ENCODE assay signal across 8 cellular contexts in the genomic region with DNA sequence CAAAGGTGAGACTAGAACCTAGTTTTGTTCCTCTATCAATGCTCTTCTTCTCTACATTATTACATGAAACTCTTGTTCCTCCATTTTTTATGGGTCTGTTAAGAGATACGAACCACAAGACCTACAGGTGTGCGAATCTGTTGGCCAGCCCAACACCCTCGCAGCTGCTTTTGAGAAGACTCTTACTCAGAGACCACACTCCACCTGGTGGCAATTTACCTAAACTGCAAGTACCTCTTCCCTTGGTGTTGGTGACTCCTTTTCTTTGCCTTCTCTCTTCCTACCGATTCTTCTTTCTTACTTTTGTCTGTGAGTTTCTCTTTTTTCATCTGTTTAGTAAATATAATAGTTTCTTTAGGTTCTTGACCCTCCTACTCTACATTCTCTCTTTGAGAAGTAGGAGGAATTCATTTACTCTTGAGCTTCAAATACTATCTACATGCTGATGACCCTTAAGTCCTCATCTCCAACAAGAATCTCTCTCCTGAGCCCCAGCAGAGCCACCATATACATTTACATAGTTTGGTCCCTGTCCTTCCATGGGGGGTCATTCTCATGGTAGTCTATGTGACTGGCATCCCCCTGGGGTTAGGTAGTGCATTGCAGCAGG.
A peak's percentile ranks its signal among the peaks of the same experiment; 100 is the strongest.
DNase-seq lines count a peak whose midpoint lies in the region; ATAC-seq and TF ChIP-seq lines count a peak whose summit lies in the region.

No MANE protein-coding gene starts in this region.

- no peak overlapping the region for H3K4me3 ChIP-seq in prostate gland

- TF ChIP-seq POLR2A in prostate gland (IDR thresholded peaks at IDR 0.05) = no peak

- H3K4me1 Mint-ChIP-seq in activated T-helper 2 cell treated with anti-CD3 and anti-CD28 coated beads, Interferon-gamma antibody, Interleukin-2, Interleukin-4, amounts not matched to agents 10 μg/mL and 5 μg/mL and 100 μg/mL, durations not matched to agents 14 hours and 24 hours and 36 hours (ENCODE audit: low read depth) = no peaks in the 10 kb centered on the region

- DNase-seq in ELR (ENCODE audit: low read depth) (peak; percentile 32), RKO (ENCODE audit: low spot score) (peak; percentile 64), globus pallidus (ENCODE audit: low spot score) (peak; percentile 54), prostate gland (ENCODE audit: low spot score) (peak; percentile 76), OCI-M2 (lab: John Stamatoyannopoulos, UW; ENCODE audit: unreplicated experiment) (no peak)
- DNase-seq in activated T-helper 2 cell treated with anti-CD3 and anti-CD28 coated beads, Interferon-gamma antibody, Interleukin-2, Interleukin-4, amounts not matched to agents 10 μg/mL and 5 μg/mL and 100 μg/mL, durations not matched to agents 14 hours and 24 hours and 36 hours (ENCODE audit: low spot score) = peak; percentile 28

- no peak overlapping the region for H3K27ac ChIP-seq in prostate gland

- H3K27me3 Mint-ChIP-seq in activated T-helper 2 cell treated with anti-CD3 and anti-CD28 coated beads, Interferon-gamma antibody, Interleukin-2, Interleukin-4, amounts not matched to agents 10 μg/mL and 5 μg/mL and 100 μg/mL, durations not matched to agents 14 hours and 24 hours and 36 hours (ENCODE audit: low read depth) = peaks cover 16% of the 10 kb centered on the region

- no peak overlapping the region for H3K27ac Mint-ChIP-seq in activated T-helper 2 cell treated with anti-CD3 and anti-CD28 coated beads, Interferon-gamma antibody, Interleukin-2, Interleukin-4, amounts not matched to agents 10 μg/mL and 5 μg/mL and 100 μg/mL, durations not matched to agents 14 hours and 24 hours and 36 hours

- no peaks in the 10 kb centered on the region for H3K9me3 ChIP-seq in prostate gland

- no peaks in the 10 kb centered on the region for H3K9me3 Mint-ChIP-seq in activated T-helper 2 cell treated with anti-CD3 and anti-CD28 coated beads, Interferon-gamma antibody, Interleukin-2, Interleukin-4, amounts not matched to agents 10 μg/mL and 5 μg/mL and 100 μg/mL, durations not matched to agents 14 hours and 24 hours and 36 hours

- no peaks in the 10 kb centered on the region for H3K36me3 ChIP-seq in prostate gland

- no peaks in the 10 kb centered on the region for H3K4me1 ChIP-seq in prostate gland (replicated peaks)

- H3K36me3 Mint-ChIP-seq in activated T-helper 2 cell treated with anti-CD3 and anti-CD28 coated beads, Interferon-gamma antibody, Interleukin-2, Interleukin-4, amounts not matched to agents 10 μg/mL and 5 μg/mL and 100 μg/mL, durations not matched to agents 14 hours and 24 hours and 36 hours (ENCODE audit: low read depth) = no peaks in the 10 kb centered on the region

- WGBS in prostate gland = 17% methylated on average over 4 of the region's 4 CpGs

- TF ChIP-seq RAD21 in Ishikawa (IDR thresholded peaks at IDR 0.05; ENCODE audit: low read depth) = peak; percentile 93

- intact Hi-C loops in activated T-helper 2 cell treated with anti-CD3 and anti-CD28 coated beads, Interferon-gamma antibody, Interleukin-2, Interleukin-4, amounts not matched to agents 10 μg/mL and 5 μg/mL and 100 μg/mL, durations not matched to agents 14 hours and 24 hours and 36 hours (cut with micrococcal nuclease) = loop anchor here (1.0 to 5.0 kb wide), 3 partner anchors 265 to 394 kb away; no protein-coding TSS in a partner anchor
- intact Hi-C loops in prostate gland (cut with DNase I) = loop anchor here (5.0 kb wide), 2 partner anchors 280 to 395 kb away; no protein-coding TSS in a partner anchor

- ATAC-seq in GM21619 (IDR thresholded peaks at IDR 0.05; ENCODE audit: unreplicated experiment) = peak; percentile 85

- H3K4me3 Mint-ChIP-seq in activated T-helper 2 cell treated with anti-CD3 and anti-CD28 coated beads, Interferon-gamma antibody, Interleukin-2, Interleukin-4, amounts not matched to agents 10 μg/mL and 5 μg/mL and 100 μg/mL, durations not matched to agents 14 hours and 24 hours and 36 hours (ENCODE audit: low read depth) = no peak overlapping the region

- no peak for TF ChIP-seq EP300 in Ishikawa (IDR thresholded peaks at IDR 0.05; ENCODE audit: borderline replicate concordance)

- H3K27me3 ChIP-seq in prostate gland (replicated peaks; ENCODE audit: insufficient read depth) = no peaks in the 10 kb centered on the region

- peak; percentile 53 to 79 (median 75) for TF ChIP-seq CTCF in prostate gland (IDR thresholded peaks at IDR 0.05)

TF ChIP-seq in Ishikawa, 13 proteins besides CTCF, POLR2A, EP300 and RAD21:
- no peak for TF ChIP-seq NFIC (IDR thresholded peaks at IDR 0.05)
- TF ChIP-seq, protein P1, sequence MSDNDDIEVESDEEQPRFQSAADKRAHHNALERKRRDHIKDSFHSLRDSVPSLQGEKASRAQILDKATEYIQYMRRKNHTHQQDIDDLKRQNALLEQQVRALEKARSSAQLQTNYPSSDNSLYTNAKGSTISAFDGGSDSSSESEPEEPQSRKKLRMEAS (IDR thresholded peaks at IDR 0.05) = no peak
- TF ChIP-seq EGR1 (IDR thresholded peaks at IDR 0.05) = no peak
- TF ChIP-seq FOXM1 (IDR thresholded peaks at IDR 0.05; ENCODE audit: borderline replicate concordance, low read depth) = no peak
- no peak for TF ChIP-seq TAF1 (IDR thresholded peaks at IDR 0.05; ENCODE audit: low read depth)
- TF ChIP-seq, protein P2, sequence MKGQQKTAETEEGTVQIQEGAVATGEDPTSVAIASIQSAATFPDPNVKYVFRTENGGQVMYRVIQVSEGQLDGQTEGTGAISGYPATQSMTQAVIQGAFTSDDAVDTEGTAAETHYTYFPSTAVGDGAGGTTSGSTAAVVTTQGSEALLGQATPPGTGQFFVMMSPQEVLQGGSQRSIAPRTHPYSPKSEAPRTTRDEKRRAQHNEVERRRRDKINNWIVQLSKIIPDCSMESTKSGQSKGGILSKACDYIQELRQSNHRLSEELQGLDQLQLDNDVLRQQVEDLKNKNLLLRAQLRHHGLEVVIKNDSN (IDR thresholded peaks at IDR 0.05) = no peak
- TF ChIP-seq ZBTB7A (IDR thresholded peaks at IDR 0.05; ENCODE audit: low read depth) = no peak
- TF ChIP-seq TEAD4 (IDR thresholded peaks at IDR 0.05) = no peak
- TF ChIP-seq CEBPB (IDR thresholded peaks at IDR 0.05) = no peak
- TF ChIP-seq CREB1 (IDR thresholded peaks at IDR 0.05; ENCODE audit: low read depth) = no peak
- no peak for TF ChIP-seq YY1 (IDR thresholded peaks at IDR 0.05; ENCODE audit: low read depth)
- TF ChIP-seq TCF12 (IDR thresholded peaks at IDR 0.05; ENCODE audit: low read depth) = no peak
- TF ChIP-seq, protein P3, sequence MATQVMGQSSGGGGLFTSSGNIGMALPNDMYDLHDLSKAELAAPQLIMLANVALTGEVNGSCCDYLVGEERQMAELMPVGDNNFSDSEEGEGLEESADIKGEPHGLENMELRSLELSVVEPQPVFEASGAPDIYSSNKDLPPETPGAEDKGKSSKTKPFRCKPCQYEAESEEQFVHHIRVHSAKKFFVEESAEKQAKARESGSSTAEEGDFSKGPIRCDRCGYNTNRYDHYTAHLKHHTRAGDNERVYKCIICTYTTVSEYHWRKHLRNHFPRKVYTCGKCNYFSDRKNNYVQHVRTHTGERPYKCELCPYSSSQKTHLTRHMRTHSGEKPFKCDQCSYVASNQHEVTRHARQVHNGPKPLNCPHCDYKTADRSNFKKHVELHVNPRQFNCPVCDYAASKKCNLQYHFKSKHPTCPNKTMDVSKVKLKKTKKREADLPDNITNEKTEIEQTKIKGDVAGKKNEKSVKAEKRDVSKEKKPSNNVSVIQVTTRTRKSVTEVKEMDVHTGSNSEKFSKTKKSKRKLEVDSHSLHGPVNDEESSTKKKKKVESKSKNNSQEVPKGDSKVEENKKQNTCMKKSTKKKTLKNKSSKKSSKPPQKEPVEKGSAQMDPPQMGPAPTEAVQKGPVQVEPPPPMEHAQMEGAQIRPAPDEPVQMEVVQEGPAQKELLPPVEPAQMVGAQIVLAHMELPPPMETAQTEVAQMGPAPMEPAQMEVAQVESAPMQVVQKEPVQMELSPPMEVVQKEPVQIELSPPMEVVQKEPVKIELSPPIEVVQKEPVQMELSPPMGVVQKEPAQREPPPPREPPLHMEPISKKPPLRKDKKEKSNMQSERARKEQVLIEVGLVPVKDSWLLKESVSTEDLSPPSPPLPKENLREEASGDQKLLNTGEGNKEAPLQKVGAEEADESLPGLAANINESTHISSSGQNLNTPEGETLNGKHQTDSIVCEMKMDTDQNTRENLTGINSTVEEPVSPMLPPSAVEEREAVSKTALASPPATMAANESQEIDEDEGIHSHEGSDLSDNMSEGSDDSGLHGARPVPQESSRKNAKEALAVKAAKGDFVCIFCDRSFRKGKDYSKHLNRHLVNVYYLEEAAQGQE (IDR thresholded peaks at IDR 0.05; ENCODE audit: low read depth) = no peak
